ENCODE assay signal across 20 cellular contexts in genomic region chr12:25876383-25877045, GRCh38.
"Had no signal": no experiment of that assay in that cellular context is flagged by ENCODE, and none has a peak within 500 bp of the region (broad histone marks: within the 10 kb centered on the region; RNA-seq: fewer than 3 reads in every experiment).

No MANE protein-coding gene starts in this region.

- H3K9me3 ChIP-seq: left ventricle myocardium inferior, mucosa of descending colon, ovary, testis, thyroid gland, transverse colon, upper lobe of right lung had no signal

- DNase-seq: hypothalamus; immature natural killer cell; left ventricle myocardium inferior; midbrain; mucosa of descending colon; naive thymus-derived CD4-positive, alpha-beta T cell; ovary; retina; right cardiac atrium; stimulated activated CD4-positive, alpha-beta T cell treated with anti-CD3 and anti-CD28 coated beads, Interleukin-12 subunit alpha, Interleukin-12 subunit beta, amount 100 ng/mL, for 4 hours; stimulated activated CD4-positive, alpha-beta T cell treated with anti-CD3 and anti-CD28 coated beads, Interleukin-15, amount 100 ng/mL, for 24 hours; stimulated activated CD4-positive, alpha-beta T cell treated with anti-CD3 and anti-CD28 coated beads, Interleukin-2, amount 100 ng/mL, for 24 hours; stimulated activated CD4-positive, alpha-beta T cell treated with anti-CD3 and anti-CD28 coated beads, Interleukin-4, amount 100 ng/mL, for 24 hours; stimulated activated naive CD4-positive, alpha-beta T cell; testis; thyroid gland; transverse colon; upper lobe of right lung had no signal

- H3K4me3 ChIP-seq: left ventricle myocardium inferior, lung, mucosa of descending colon, ovary, skin epidermis, testis, thyroid gland, transverse colon, upper lobe of right lung had no signal

- H3K4me1 ChIP-seq: left ventricle myocardium inferior, testis, thyroid gland, transverse colon, upper lobe of right lung had no signal

- H3K36me3 ChIP-seq: left ventricle myocardium inferior, ovary, thyroid gland, transverse colon, upper lobe of right lung had no signal

- H3K27me3 ChIP-seq: ovary, testis, thyroid gland, transverse colon, upper lobe of right lung had no signal

- H3K27ac ChIP-seq: left ventricle myocardium inferior, ovary, skin epidermis, testis, thyroid gland, transverse colon, upper lobe of right lung had no signal
